ENCODE assay signal across 20 cellular contexts in genomic region chr5:142197098-142197497, GRCh38.
DNase-seq lines count a peak whose midpoint lies in the region; ATAC-seq, FAIRE-seq and TF ChIP-seq lines count a peak whose summit lies in the region.
"Had no signal": no experiment of that assay in that cellular context is flagged by ENCODE, and none has a peak within 500 bp of the region (broad histone marks: within the 10 kb centered on the region; RNA-seq: fewer than 3 reads in every experiment).

No MANE protein-coding gene starts in this region.

- no TSS peak for BruUV-seq in endothelial cell of umbilical vein (replicated peaks; lab: Mats Ljungman, UMichigan)

- H3K9me3 ChIP-seq in endothelial cell of umbilical vein (replicated peaks; ENCODE audit: control insufficient read depth, insufficient read depth, low read length) (no peaks in the 10 kb centered on the region), heart right ventricle (no peaks in the 10 kb centered on the region), mesenchymal stem cell (ENCODE audit: control insufficient read depth, low read length) (no peaks in the 10 kb centered on the region)
- H3K9me3 ChIP-seq: Caco-2, Peyer's patch had no signal

- WGBS in heart right ventricle, 2 donors = 85% methylated on average over 9 of the region's 9 CpGs
- 64% methylated on average over 9 of the region's 9 CpGs for WGBS in mesenchymal stem cell

- H2BK12ac ChIP-seq in mesenchymal stem cell (ENCODE audit: low read length in 2 of 2) = peak overlapping the region in 1 of 2 experiments; percentile 15

- H3K79me2 ChIP-seq in endothelial cell of umbilical vein (ENCODE audit: control insufficient read depth, insufficient read depth, low read length) = no peaks in the 10 kb centered on the region

- H4K8ac ChIP-seq in mesenchymal stem cell (ENCODE audit: low read length) = no peak overlapping the region

- no peak overlapping the region for H3K4ac ChIP-seq in mesenchymal stem cell (ENCODE audit: low read depth in 1 of 2, low read length in 2 of 2)

- H3K36me3 ChIP-seq in endothelial cell of umbilical vein (ENCODE audit: control insufficient read depth in 2 of 2, extremely low read depth in 1 of 2, insufficient read depth in 2 of 2, low read length in 2 of 2) (no peaks in the 10 kb centered on the region), heart right ventricle (no peaks in the 10 kb centered on the region), mesenchymal stem cell (ENCODE audit: control insufficient read depth in 1 of 2, insufficient read depth in 2 of 2, low read depth in 1 of 2, low read length in 2 of 2) (no peaks in the 10 kb centered on the region)
- H3K36me3 ChIP-seq: Peyer's patch had no signal

- TF ChIP-seq POLR2A in endothelial cell of umbilical vein (IDR thresholded peaks at IDR 0.05; ENCODE audit: low read depth, low read length) = no peak

- peak; percentile 89 for FAIRE-seq in endothelial cell of umbilical vein (lab: Jason Lieb, UNC)
- FAIRE-seq: G401.6, GM12892 had no signal

- no peaks in the 10 kb centered on the region for H3K9me1 ChIP-seq in endothelial cell of umbilical vein (replicated peaks; ENCODE audit: control insufficient read depth, extremely low read depth, insufficient read depth, low read length)

- no peak overlapping the region for H2BK15ac ChIP-seq in mesenchymal stem cell (ENCODE audit: low read depth, poor library complexity, severe bottlenecking)

- CTCF ChIA-PET in endothelial cell of umbilical vein (lab: Charles Lee) = interaction anchor here (0.6 to 1.7 kb wide), 5 partner anchors 10 to 352 kb away, joined by 3 to 8 read pairs (median 3); no protein-coding TSS in a partner anchor

- no peak overlapping the region for H3K18ac ChIP-seq in mesenchymal stem cell (ENCODE audit: low read depth in 1 of 2, low read length in 2 of 2)

- dilution Hi-C loops in endothelial cell of umbilical vein (cut with MboI; ENCODE audit: extremely low pct_ligation_motif_present, low sequenced_read_pairs) = no loop called here

- H4K91ac ChIP-seq in mesenchymal stem cell (ENCODE audit: low read length) = no peak overlapping the region

- no peak for ATAC-seq in heart right ventricle

- H2AFZ ChIP-seq in endothelial cell of umbilical vein (ENCODE audit: low read depth, low read length) = peak overlapping the region; percentile 4
- no peak overlapping the region for H2AFZ ChIP-seq in mesenchymal stem cell (ENCODE audit: low read depth, low read length)
- H2AFZ ChIP-seq: GM23248 had no signal

- peak overlapping the region; percentile 6 for H3K4me2 ChIP-seq in endothelial cell of umbilical vein (ENCODE audit: insufficient read depth, low read length)
- no peak overlapping the region for H3K4me2 ChIP-seq in mesenchymal stem cell (ENCODE audit: low read length, poor library complexity, severe bottlenecking)

- no peak overlapping the region for H3K23ac ChIP-seq in mesenchymal stem cell (ENCODE audit: low read length in 2 of 2)

- intact Hi-C loops in endothelial cell of umbilical vein (cut with micrococcal nuclease) (loop anchor here (1.0 kb wide), 2 partner anchors 54 to 100 kb away; no protein-coding TSS in a partner anchor), heart right ventricle (cut with DNase I) (no loop called here)

- POLR2A ChIA-PET in endothelial cell of umbilical vein (lab: Charles Lee) = no interaction called here

- peak overlapping the region; percentile 40 for H3K9ac ChIP-seq in endothelial cell of umbilical vein (replicated peaks; ENCODE audit: extremely low read depth, insufficient read depth, low read length)
- H3K9ac ChIP-seq in mesenchymal stem cell (ENCODE audit: low read length) = no peak overlapping the region
- H3K9ac ChIP-seq: GM23248 had no signal

- no peaks in the 10 kb centered on the region for H4K20me1 ChIP-seq in endothelial cell of umbilical vein (replicated peaks; ENCODE audit: control insufficient read depth, extremely low read depth, insufficient read depth, low read length)

- H3K14ac ChIP-seq in mesenchymal stem cell (ENCODE audit: low read length in 2 of 2) = no peak overlapping the region

- H2AK5ac ChIP-seq in mesenchymal stem cell (ENCODE audit: low read length, severe bottlenecking) = no peak overlapping the region

- no peak overlapping the region for H2BK5ac ChIP-seq in mesenchymal stem cell (ENCODE audit: low read depth, low read length, poor library complexity, severe bottlenecking)

- H3K27me3 ChIP-seq in endothelial cell of umbilical vein (ENCODE audit: control insufficient read depth in 2 of 2, insufficient read depth in 2 of 2, low read length in 2 of 2) (no peaks in the 10 kb centered on the region), heart right ventricle (no peaks in the 10 kb centered on the region), mesenchymal stem cell (ENCODE audit: control insufficient read depth in 1 of 2, insufficient read depth in 1 of 2, low read length in 2 of 2) (no peaks in the 10 kb centered on the region)
- H3K27me3 ChIP-seq: Peyer's patch had no signal

- no peaks in the 10 kb centered on the region for H3K79me1 ChIP-seq in mesenchymal stem cell (replicated peaks; ENCODE audit: low read length, poor library complexity, severe bottlenecking)

- H3K27ac ChIP-seq in endothelial cell of umbilical vein (ENCODE audit: insufficient read depth, low read depth, low read length) (peak overlapping the region; percentile 93), heart right ventricle (no peak overlapping the region), mesenchymal stem cell (ENCODE audit: low read length, poor library complexity, severe bottlenecking) (no peak overlapping the region)
- H3K27ac ChIP-seq: C4-2B, GM23248, Peyer's patch had no signal

- no peak overlapping the region for H2BK120ac ChIP-seq in mesenchymal stem cell (ENCODE audit: low read depth, low read length)

- no peak for TF ChIP-seq CTCF in AG10803 (conservative IDR thresholded peaks at IDR 0.05; ENCODE audit: low read length)
- TF ChIP-seq CTCF in endothelial cell of umbilical vein (IDR thresholded peaks at IDR 0.05; ENCODE audit: extremely low read depth in 1 of 2, insufficient read depth in 1 of 2, low read depth in 1 of 2, low read length in 2 of 2) = no peak
- no peak for TF ChIP-seq CTCF in heart right ventricle (IDR thresholded peaks at IDR 0.05)

- DNase-seq in AG10803 (ENCODE audit: low read depth) = peak; percentile 9
- DNase-seq in M059J (ENCODE audit: low read depth) = peak; percentile 26
- DNase-seq in endothelial cell of umbilical vein (ENCODE audit: low read depth, low spot score) = peak; percentile 64
- peak; percentile 39 to 86 for DNase-seq in lung microvascular endothelial cell (ENCODE audit: low read depth in 2 of 2)
- DNase-seq in NCI-H748 treated with DMSO at 0.1 percent for 48 hours (lab: John Stamatoyannopoulos, UW) = no peak
- no peak for DNase-seq in islet precursor cell
- no peak for DNase-seq in heart right ventricle
- DNase-seq in mesenchymal stem cell = no peak
- DNase-seq: 8988T, Caco-2, GM23248, Karpas-422, NCI-H1105 treated with DMSO at 0.1 percent for 48 hours, NCI-H187, NCI-H2171, Peyer's patch, Right ventricle myocardium superior had no signal

- H3K4me1 ChIP-seq in endothelial cell of umbilical vein (ENCODE audit: control insufficient read depth, extremely low read depth, insufficient read depth, low read length) (peaks cover 41% of the 10 kb centered on the region), heart right ventricle (peaks cover 0 to 13% (median 1%) of the 10 kb centered on the region in 9 donors), mesenchymal stem cell (ENCODE audit: control insufficient read depth, insufficient read depth, low read depth, low read length) (peaks cover 4% of the 10 kb centered on the region)
- H3K4me1 ChIP-seq: Peyer's patch had no signal

- H3K4me3 ChIP-seq in AG10803 (ENCODE audit: low read length) = no peak overlapping the region
- H3K4me3 ChIP-seq in endothelial cell of umbilical vein (replicated peaks in 1 of 3; ENCODE audit: insufficient read depth in 1 of 3, low read depth in 1 of 3, low read length in 3 of 3) = no peak overlapping the region
- no peak overlapping the region for H3K4me3 ChIP-seq in heart right ventricle
- no peak overlapping the region for H3K4me3 ChIP-seq in mesenchymal stem cell (ENCODE audit: insufficient read depth in 1 of 2, low read depth in 1 of 2, low read length in 2 of 2)
- H3K4me3 ChIP-seq: GM23248, Peyer's patch had no signal

TF ChIP-seq in endothelial cell of umbilical vein, 7 proteins besides CTCF, POLR2A, EP300 and RAD21:
- peak; percentile 72 for TF ChIP-seq POLR2AphosphoS5 (IDR thresholded peaks at IDR 0.05; ENCODE audit: insufficient read depth, low read depth, low read length)
- no peak for TF ChIP-seq JUN (IDR thresholded peaks at IDR 0.05; ENCODE audit: borderline replicate concordance, insufficient read depth, insufficient read length, low read depth)
- peak; percentile 44 for TF ChIP-seq FOS (IDR thresholded peaks at IDR 0.05; ENCODE audit: borderline replicate concordance, insufficient read depth, low read length)

Comparison
In these comparisons a context has a peak if more than half of its experiments do, and no peak if none do; other contexts are left out.
1. DNase-seq: peak in AG10803 (single experiment), M059J (single experiment), endothelial cell of umbilical vein (single experiment) and lung microvascular endothelial cell (2 of 2); none in NCI-H748 treated with DMSO at 0.1 percent for 48 hours (single experiment), islet precursor cell (single experiment), heart right ventricle (0 of 2) and mesenchymal stem cell (single experiment).